8 cellular contexts compared by ENCODE assay signal in the genomic region with DNA sequence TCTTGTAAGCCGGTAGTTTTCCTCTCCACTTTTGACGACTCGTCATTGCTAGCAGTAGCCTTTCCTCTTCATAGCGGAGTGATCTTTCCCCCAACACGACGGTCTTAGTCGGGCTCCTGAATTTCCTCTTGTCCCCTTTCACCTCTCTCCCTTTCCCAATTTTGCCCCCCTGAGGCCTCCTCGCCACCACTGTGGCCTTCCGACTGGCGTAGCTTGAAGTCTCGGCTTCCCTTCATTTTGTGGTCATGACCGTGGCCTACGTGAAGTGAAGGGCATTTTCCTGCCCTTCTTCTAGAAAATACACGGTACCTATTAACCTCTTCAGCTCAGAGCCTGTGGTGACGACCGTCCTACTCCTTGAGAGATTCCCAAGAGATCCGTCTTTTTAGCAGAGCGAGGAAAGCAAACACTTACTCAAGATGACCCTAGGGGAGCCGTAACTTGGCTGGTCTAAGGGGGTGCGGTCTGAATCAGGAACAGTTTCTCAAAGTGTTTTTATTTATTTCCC. TPM values are rescaled to one million over a fixed set of nuclear protein-coding genes. Genes with fewer than 3 reads are reported as not detected.
DNase-seq lines count a peak whose midpoint lies in the region; ATAC-seq and TF ChIP-seq lines count a peak whose summit lies in the region.

No MANE protein-coding gene starts in this region.

- H3K9me3 Mint-ChIP-seq in activated T-cell treated with anti-CD3 and anti-CD28 coated beads, Interleukin-2, amount 50 U/mL, for 24 hours: no peaks in the 10 kb centered on the region

- H3K4me1 Mint-ChIP-seq in activated T-cell treated with anti-CD3 and anti-CD28 coated beads, Interleukin-2, amount 50 U/mL, for 24 hours (ENCODE audit: low read depth): peaks cover 56% of the 10 kb centered on the region

- H3K4me3 ChIP-seq in cardiac fibroblast (replicated peaks in 1 of 2; ENCODE audit: low read depth in 2 of 2, low read length in 2 of 2): peak overlapping the region; percentile 80 to 82

- TF ChIP-seq CTCF in cardiac fibroblast (IDR thresholded peaks at IDR 0.05; ENCODE audit: low read depth, low read length): no peak

- H3K4me3 Mint-ChIP-seq in activated T-cell treated with anti-CD3 and anti-CD28 coated beads, Interleukin-2, amount 50 U/mL, for 24 hours: peak overlapping the region; percentile 94

- no peak for DNase-seq in activated T-cell treated with anti-CD3 and anti-CD28 coated beads, Interleukin-2, amount 50 U/mL, for 24 hours
- no peak for DNase-seq in activated T-cell treated with anti-CD3 and anti-CD28 coated beads, Interleukin-2, amount 50 U/mL, for 1 hour
- peak; percentile 7 for DNase-seq in NCI-H82 treated with DMSO at 0.1 percent for 48 hours (lab: John Stamatoyannopoulos, UW; ENCODE audit: unreplicated experiment)
- peak; percentile 65 to 68 for DNase-seq in cardiac fibroblast (ENCODE audit: low read depth in 2 of 2)
- DNase-seq in left lobe of liver (ENCODE audit: low spot score): no peak
- peak; percentile 56 for DNase-seq in superior temporal gyrus (ENCODE audit: extremely low spot score)
- DNase-seq in stimulated activated CD4-positive, alpha-beta T cell treated with anti-CD3 and anti-CD28 coated beads, Interleukin-2, amount 100 ng/mL, for 48 hours: no peak

- peak overlapping the region; percentile 98 for H3K27ac Mint-ChIP-seq in activated T-cell treated with anti-CD3 and anti-CD28 coated beads, Interleukin-2, amount 50 U/mL, for 24 hours

- H3K36me3 Mint-ChIP-seq in activated T-cell treated with anti-CD3 and anti-CD28 coated beads, Interleukin-2, amount 50 U/mL, for 24 hours (ENCODE audit: low read depth): peaks cover 45% of the 10 kb centered on the region

- ATAC-seq in left lobe of liver (peak; percentile 1), GM21423 (IDR thresholded peaks at IDR 0.05; ENCODE audit: unreplicated experiment) (no peak)

- H3K27me3 Mint-ChIP-seq in activated T-cell treated with anti-CD3 and anti-CD28 coated beads, Interleukin-2, amount 50 U/mL, for 24 hours: no peaks in the 10 kb centered on the region

RNA-seq across cellular contexts. Expression of gene PRKAR1A, which starts 0.8 kb away (rescaled TPM):
- total RNA-seq in left lobe of liver: 116 TPM

RNA-seq across cellular contexts. Expression of gene WIPI1, which starts 55.7 kb away (rescaled TPM):
- 24.9 TPM for total RNA-seq in left lobe of liver

Comparison
In these comparisons a context has a peak if more than half of its experiments do, and no peak if none do; other contexts are left out.
1. DNase-seq: peak in NCI-H82 treated with DMSO at 0.1 percent for 48 hours (single experiment), cardiac fibroblast (2 of 2) and superior temporal gyrus (single experiment); none in activated T-cell treated with anti-CD3 and anti-CD28 coated beads, Interleukin-2, amount 50 U/mL, for 24 hours (single experiment), activated T-cell treated with anti-CD3 and anti-CD28 coated beads, Interleukin-2, amount 50 U/mL, for 1 hour (single experiment), left lobe of liver (single experiment) and stimulated activated CD4-positive, alpha-beta T cell treated with anti-CD3 and anti-CD28 coated beads, Interleukin-2, amount 100 ng/mL, for 48 hours (0 of 2).